ENCODE assay signal across 22 cellular contexts in genomic region chr6:48973486-48973885, GRCh38.
"Had no signal": no experiment of that assay in that cellular context is flagged by ENCODE, and none has a peak within 500 bp of the region (broad histone marks: within the 10 kb centered on the region; RNA-seq: fewer than 3 reads in every experiment).

No MANE protein-coding gene starts in this region.

- H3K36me3 ChIP-seq: adrenal gland, breast epithelium, gastroesophageal sphincter, stomach, uterus had no signal

- ATAC-seq: activated naive CD4-positive, alpha-beta T cell treated with anti-CD3 and anti-CD28 coated beads, Interleukin-2, amount 50 U/mL, for 72 hours; activated T-helper 17 cell treated with anti-CD3 and anti-CD28 coated beads, Interleukin-2, amount 50 U/mL, for 72 hours; gastroesophageal sphincter; left cardiac atrium; sciatic nerve; stimulated activated memory B cell treated with anti-CD40 and anti-IgM and Interleukin-4, amounts not matched to agents 10 μg/mL and 1 μg/mL and 100 μg/mL, for 72 hours had no signal

- H3K27me3 ChIP-seq: adrenal gland, breast epithelium, gastroesophageal sphincter, stomach, uterus had no signal

- H3K4me3 ChIP-seq: adrenal gland, breast epithelium, gastroesophageal sphincter, smooth muscle cell, stomach, uterus had no signal

- DNase-seq: activated CD8-positive, alpha-beta memory T cell treated with anti-CD3 and anti-CD28 coated beads for 24 hours; activated CD8-positive, alpha-beta memory T cell treated with anti-CD3 and anti-CD28 coated beads, Interleukin-2, amount 50 U/mL, for 4 hours; activated T-cell treated with anti-CD3 and anti-CD28 coated beads, Interleukin-2, amount 50 U/mL, for 24 hours; adrenal gland; cerebellar nuclear complex; cortex of kidney; head of caudate nucleus; hypothalamus; islet precursor cell; left cardiac atrium; stimulated activated CD4-positive, alpha-beta T cell treated with anti-CD3 and anti-CD28 coated beads, Interleukin-15, amount 100 ng/mL, for 24 hours; stomach; T-helper 9 cell; trophoblast cell; uterus had no signal
